ENCODE assay signal across 32 cellular contexts in genomic region chr7:46671108-46671769, GRCh38.
"Had no signal": no experiment of that assay in that cellular context is flagged by ENCODE, and none has a peak within 500 bp of the region (broad histone marks: within the 10 kb centered on the region; RNA-seq: fewer than 3 reads in every experiment).

No MANE protein-coding gene starts in this region.

- H3K9me3 ChIP-seq: esophagus squamous epithelium, pancreas, prostate gland, right atrium auricular region, upper lobe of right lung had no signal

- DNase-seq: activated CD4-positive, alpha-beta memory T cell treated with anti-CD3 and anti-CD28 coated beads for 36 hours; activated CD4-positive, alpha-beta T cell treated with anti-CD3 and anti-CD28 coated beads for 48 hours; activated CD8-positive, alpha-beta memory T cell treated with anti-CD3 and anti-CD28 coated beads, Interleukin-2, amount 50 U/mL, for 48 hours; activated gamma-delta T cell treated with Interleukin-2 at 50 U/mL for 16 hours; activated naive CD4-positive, alpha-beta T cell treated with anti-CD3 and anti-CD28 coated beads, Interleukin-2, amount 50 U/mL, for 16 hours; activated T-cell treated with anti-CD3 and anti-CD28 coated beads, Interleukin-2, amount 50 U/mL, for 24 hours; amniotic stem cell; caudate nucleus; esophagus squamous epithelium; glutamatergic neuron; islet precursor cell; left cardiac atrium; left ventricle myocardium superior; naive B cell; nephron progenitor cell; pancreas; stimulated activated CD4-positive, alpha-beta T cell treated with anti-CD3 and anti-CD28 coated beads, Interleukin-1b, Interleukin-23, amount 100 ng/mL, for 48 hours; stimulated activated CD4-positive, alpha-beta T cell treated with anti-CD3 and anti-CD28 coated beads, Interleukin-4, amount 100 ng/mL, for 4 hours; stimulated activated CD8-positive, alpha-beta memory T cell treated with anti-CD3 and anti-CD28 coated beads, Interleukin-4, amount 100 ng/mL, for 48 hours; stimulated activated naive CD8-positive, alpha-beta T cell treated with anti-CD3 and anti-CD28 coated beads, Interleukin-15, amount 100 ng/mL, for 72 hours; substantia nigra; T-helper 1 cell; upper lobe of right lung had no signal

- H3K4me1 Mint-ChIP-seq: activated T-helper 17 cell treated with anti-CD3 and anti-CD28 coated beads, Interleukin-2, amount 50 U/mL, for 72 hours; naive B cell; nephron progenitor cell; stimulated activated memory B cell treated with anti-CD40 and anti-IgM and Interleukin-4, amounts not matched to agents 10 μg/mL and 1 μg/mL and 100 μg/mL, for 72 hours; stimulated activated naive CD8-positive, alpha-beta T cell treated with anti-CD3 and anti-CD28 coated beads, Interleukin-15, amount 100 ng/mL, for 72 hours had no signal

- H3K27me3 Mint-ChIP-seq: activated CD4-positive, alpha-beta memory T cell treated with anti-CD3 and anti-CD28 coated beads for 36 hours; activated T-cell treated with anti-CD3 and anti-CD28 coated beads, Interleukin-2, amount 50 U/mL, for 24 hours; activated T-helper 17 cell treated with anti-CD3 and anti-CD28 coated beads, Interleukin-2, amount 50 U/mL, for 72 hours; dendritic cell treated with granulocyte-macrophage colony-stimulating factor and Interleukin-4, amounts not matched to agents 40 ng/mL and 50 ng/mL, for 4 days; naive B cell; stimulated activated memory B cell treated with anti-CD40 and anti-IgM and Interleukin-4, amounts not matched to agents 10 μg/mL and 1 μg/mL and 100 μg/mL, for 72 hours; stimulated activated naive CD8-positive, alpha-beta T cell treated with anti-CD3 and anti-CD28 coated beads, Interleukin-15, amount 100 ng/mL, for 72 hours had no signal

- H3K4me1 ChIP-seq: esophagus squamous epithelium, pancreas, prostate gland, right atrium auricular region, upper lobe of right lung had no signal

- ATAC-seq: activated T-helper 17 cell treated with anti-CD3 and anti-CD28 coated beads, Interleukin-2, amount 50 U/mL, for 72 hours; left cardiac atrium; left ventricle myocardium superior; pancreas; stimulated activated memory B cell treated with anti-CD40 and anti-IgM and Interleukin-4, amounts not matched to agents 10 μg/mL and 1 μg/mL and 100 μg/mL, for 72 hours; stimulated activated naive CD8-positive, alpha-beta T cell treated with anti-CD3 and anti-CD28 coated beads, Interleukin-15, amount 100 ng/mL, for 72 hours; upper lobe of right lung had no signal

- H3K27me3 ChIP-seq: esophagus squamous epithelium, pancreas, right atrium auricular region, upper lobe of right lung had no signal

- FAIRE-seq: frontal cortex, pancreas had no signal

- H3K4me3 Mint-ChIP-seq: activated CD4-positive, alpha-beta memory T cell treated with anti-CD3 and anti-CD28 coated beads for 36 hours; activated T-cell treated with anti-CD3 and anti-CD28 coated beads, Interleukin-2, amount 50 U/mL, for 24 hours; activated T-helper 17 cell treated with anti-CD3 and anti-CD28 coated beads, Interleukin-2, amount 50 U/mL, for 72 hours; dendritic cell treated with granulocyte-macrophage colony-stimulating factor and Interleukin-4, amounts not matched to agents 40 ng/mL and 50 ng/mL, for 4 days; naive B cell; nephron progenitor cell; stimulated activated memory B cell treated with anti-CD40 and anti-IgM and Interleukin-4, amounts not matched to agents 10 μg/mL and 1 μg/mL and 100 μg/mL, for 72 hours; stimulated activated naive CD8-positive, alpha-beta T cell treated with anti-CD3 and anti-CD28 coated beads, Interleukin-15, amount 100 ng/mL, for 72 hours; T-helper 2 cell treated with Interferon-gamma antibody and Interleukin-4, amounts not matched to agents 5 μg/mL and 100 μg/mL, for 36 hours had no signal

- H3K36me3 Mint-ChIP-seq: activated CD4-positive, alpha-beta memory T cell treated with anti-CD3 and anti-CD28 coated beads for 36 hours; naive B cell; stimulated activated memory B cell treated with anti-CD40 and anti-IgM and Interleukin-4, amounts not matched to agents 10 μg/mL and 1 μg/mL and 100 μg/mL, for 72 hours had no signal

- H3K4me3 ChIP-seq: esophagus squamous epithelium, pancreas, prostate gland, right atrium auricular region, smooth muscle cell, upper lobe of right lung had no signal

- H3K4me2 ChIP-seq: smooth muscle cell had no signal

- H3K27ac ChIP-seq: epithelial cell of prostate, esophagus squamous epithelium, pancreas, prostate gland, right atrium auricular region, upper lobe of right lung had no signal

- H3K36me3 ChIP-seq: esophagus squamous epithelium, pancreas, prostate gland, right atrium auricular region, upper lobe of right lung had no signal
